10 cellular contexts compared by ENCODE assay signal in the genomic region with DNA sequence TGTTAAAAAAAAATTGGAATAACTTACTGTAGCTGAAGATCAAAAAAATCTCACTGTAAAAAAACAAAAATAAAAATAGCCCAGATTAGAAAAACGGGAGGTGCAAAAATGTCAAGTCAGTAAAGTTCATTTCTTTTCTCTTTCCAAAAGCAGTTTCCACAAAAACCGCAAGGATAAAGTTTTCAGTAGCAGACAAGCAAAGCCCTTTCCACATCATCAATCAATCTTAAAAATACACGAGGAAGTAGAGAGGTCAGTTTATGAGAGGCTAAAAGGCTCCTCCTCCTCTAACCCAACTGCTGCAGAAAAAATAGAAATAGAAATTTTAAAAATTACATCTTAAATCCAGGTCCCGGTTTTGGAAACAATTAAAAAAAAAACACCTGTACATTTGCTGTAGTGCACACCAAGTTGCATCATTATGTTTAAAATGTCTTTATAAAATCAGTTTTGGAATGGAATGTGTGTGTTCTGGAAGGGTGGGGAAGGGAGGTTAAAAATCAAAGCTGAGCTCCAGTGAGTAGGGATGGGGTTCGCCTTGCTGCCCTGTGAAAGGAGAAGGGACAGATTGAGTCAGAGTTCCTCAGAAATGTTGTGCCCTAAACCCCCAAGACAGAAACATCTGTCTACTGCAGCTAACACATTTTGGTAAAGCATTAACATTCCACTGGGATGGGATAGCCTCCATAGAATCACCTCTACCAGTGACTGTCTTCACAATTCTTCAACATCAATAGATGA. TPM values are rescaled to one million over a fixed set of nuclear protein-coding genes. Genes with fewer than 3 reads are reported as not detected.
A peak's percentile ranks its signal among the peaks of the same experiment; 100 is the strongest.
DNase-seq lines count a peak whose midpoint lies in the region; ATAC-seq and TF ChIP-seq lines count a peak whose summit lies in the region.
"Had no signal": no experiment of that assay in that cellular context is flagged by ENCODE, and none has a peak within 500 bp of the region (broad histone marks: within the 10 kb centered on the region; RNA-seq: fewer than 3 reads in every experiment).

No MANE protein-coding gene starts in this region.

- H3K36me3 ChIP-seq in mammary epithelial cell (ENCODE audit: insufficient read depth, low read length) (peaks cover 47% of the 10 kb centered on the region), neural progenitor cell (peaks cover 46% of the 10 kb centered on the region)

- H3K4me3 ChIP-seq in GM12865 (ENCODE audit: low read depth, low read length) (peak overlapping the region; percentile 78), mammary epithelial cell (replicated peaks in 1 of 3; ENCODE audit: insufficient read depth in 1 of 3, low read depth in 2 of 3, low read length in 3 of 3) (peak overlapping the region in 2 of 3 experiments; percentile 4 to 11), neural progenitor cell (peak overlapping the region; percentile 99)

- in situ Hi-C loops in mammary epithelial cell (cut with MboI; ENCODE audit: low sequenced_read_pairs in 2 of 2), result no loop called here

- no peaks in the 10 kb centered on the region for H3K9me3 ChIP-seq in mammary epithelial cell (replicated peaks; ENCODE audit: insufficient read depth, low read length)
- H3K9me3 ChIP-seq in neural progenitor cell (ENCODE audit: low read depth), result no peaks in the 10 kb centered on the region

- CTCF ChIA-PET in mammary epithelial cell (lab: Charles Lee; ENCODE audit: low non-redundant PET), result no interaction called here

- 3% methylated on average over 4 of the region's 5 CpGs for WGBS in mammary epithelial cell (ENCODE audit: low coverage, missing lambda C conversion rate)

- ATAC-seq in HG02798 (IDR thresholded peaks at IDR 0.05; ENCODE audit: poor library complexity, unreplicated experiment) (no peak), GM18909 (IDR thresholded peaks at IDR 0.05; ENCODE audit: poor library complexity, unreplicated experiment) (no peak)

- no peak for DNase-seq in GM12865 (ENCODE audit: low read depth)
- peak; percentile 89 for DNase-seq in MV-4-11 (lab: John Stamatoyannopoulos, UW)
- DNase-seq in mammary epithelial cell, result no peak
- no peak for DNase-seq in neural progenitor cell (ENCODE audit: low spot score)
- no peak for DNase-seq in 8988T
- DNase-seq in DMS79 treated with DMSO at 0.1 percent for 48 hours (lab: John Stamatoyannopoulos, UW), result no peak
- DNase-seq: GOT3 had no signal

- H3K4me3 Mint-ChIP-seq in neural progenitor cell, result peak overlapping the region; percentile 3

- peaks cover 65% of the 10 kb centered on the region for H4K20me1 ChIP-seq in mammary epithelial cell (ENCODE audit: insufficient read depth, low read length)
- H4K20me1 ChIP-seq in neural progenitor cell (ENCODE audit: low read depth), result peaks cover 100% of the 10 kb centered on the region

- H3K27ac ChIP-seq in mammary epithelial cell (ENCODE audit: insufficient read depth, low read depth, low read length), result peak overlapping the region; percentile 67
- H3K27ac ChIP-seq in neural progenitor cell, result no peak overlapping the region

- no TSS peak for BruUV-seq in mammary epithelial cell (replicated peaks; lab: Mats Ljungman, UMichigan)

- no peaks in the 10 kb centered on the region for H3K27me3 ChIP-seq in mammary epithelial cell (ENCODE audit: insufficient read depth, low read length)
- H3K27me3 ChIP-seq in neural progenitor cell, result no peaks in the 10 kb centered on the region

- H3K4me1 ChIP-seq in mammary epithelial cell (ENCODE audit: insufficient read depth, low read length) (peaks cover 42% of the 10 kb centered on the region), neural progenitor cell (peaks cover 64% of the 10 kb centered on the region)

- H3K4me2 ChIP-seq in mammary epithelial cell (ENCODE audit: insufficient read depth, low read depth, low read length) (peak overlapping the region; percentile 71), neural progenitor cell (peak overlapping the region; percentile 100)

- dilution Hi-C loops in mammary epithelial cell (cut with HindIII; ENCODE audit: low sequenced_read_pairs), result no loop called here

- H3K9me3 Mint-ChIP-seq in neural progenitor cell, result no peaks in the 10 kb centered on the region

- TF ChIP-seq CTCF in GM12865 (IDR thresholded peaks at IDR 0.05; ENCODE audit: insufficient read depth, low read depth, low read length, missing control alignments) (no peak), mammary epithelial cell (conservative IDR thresholded peaks at IDR 0.05 in 1 of 2, IDR thresholded peaks at IDR 0.05 in 1 of 2; ENCODE audit: extremely low read depth in 1 of 2, insufficient read depth in 1 of 2, low read depth in 1 of 2, low read length in 2 of 2) (no peak), neural progenitor cell (IDR thresholded peaks at IDR 0.05) (no peak)

- peaks cover 4% of the 10 kb centered on the region for H3K27me3 Mint-ChIP-seq in neural progenitor cell (ENCODE audit: insufficient read depth, low read depth)

- H3K9ac ChIP-seq in mammary epithelial cell (ENCODE audit: insufficient read depth, low read length) (peak overlapping the region; percentile 35), neural progenitor cell (no peak overlapping the region)

- H3F3A ChIP-seq in neural progenitor cell (ENCODE audit: low read depth), result peaks cover 41% of the 10 kb centered on the region

- H2AFZ ChIP-seq in mammary epithelial cell (ENCODE audit: low read depth, low read length), result no peak overlapping the region
- no peak overlapping the region for H2AFZ ChIP-seq in neural progenitor cell (replicated peaks)

- H3K4me1 Mint-ChIP-seq in neural progenitor cell, result peaks cover 52% of the 10 kb centered on the region

- intact Hi-C loops in mammary epithelial cell (cut with micrococcal nuclease), result no loop called here

- no peak overlapping the region for H3K27ac Mint-ChIP-seq in neural progenitor cell

- H3K36me3 Mint-ChIP-seq in neural progenitor cell, result peaks cover 64% of the 10 kb centered on the region

- H3K79me2 ChIP-seq in mammary epithelial cell (ENCODE audit: insufficient read depth, low read length) (peaks cover 99% of the 10 kb centered on the region), neural progenitor cell (ENCODE audit: low read depth) (peaks cover 100% of the 10 kb centered on the region)

RNA-seq across cellular contexts. Expression of gene HNRNPC, which starts 5.8 kb away (rescaled TPM):
- 100 to 1,000 TPM; 471 to 576 TPM for total RNA-seq in mammary epithelial cell
- polyA plus RNA-seq in mammary epithelial cell, result 484 TPM
- polyA minus RNA-seq in mammary epithelial cell, result 552 TPM
- total RNA-seq in neural progenitor cell (ENCODE audit: low replicate concordance), result 1,681 and 1,872 TPM in 2 replicates

RNA-seq across cellular contexts. Expression of gene RPGRIP1, which starts 16.4 kb away (rescaled TPM):
- total RNA-seq in mammary epithelial cell (under 1 TPM in 1 of 2 donors, not detected in 1; under 0.01 TPM), neural progenitor cell (ENCODE audit: low replicate concordance) (0.47 and 3.4 TPM in 2 replicates)
- not detected for polyA plus RNA-seq in mammary epithelial cell
- polyA minus RNA-seq in mammary epithelial cell, result not detected
- total RNA-seq: activated CD8-positive, alpha-beta memory T cell treated with anti-CD3 and anti-CD28 coated beads for 36 hours had no signal

Comparison
In these comparisons a context has a peak if more than half of its experiments do, and no peak if none do; other contexts are left out.
1. H3K4me3 ChIP-seq: peak in every context shown above with its lines; median percentile 99 in neural progenitor cell; 78 in GM12865; 8 in mammary epithelial cell.